Comparison of ENCODE assay signal across 23 cellular contexts in the genomic region with DNA sequence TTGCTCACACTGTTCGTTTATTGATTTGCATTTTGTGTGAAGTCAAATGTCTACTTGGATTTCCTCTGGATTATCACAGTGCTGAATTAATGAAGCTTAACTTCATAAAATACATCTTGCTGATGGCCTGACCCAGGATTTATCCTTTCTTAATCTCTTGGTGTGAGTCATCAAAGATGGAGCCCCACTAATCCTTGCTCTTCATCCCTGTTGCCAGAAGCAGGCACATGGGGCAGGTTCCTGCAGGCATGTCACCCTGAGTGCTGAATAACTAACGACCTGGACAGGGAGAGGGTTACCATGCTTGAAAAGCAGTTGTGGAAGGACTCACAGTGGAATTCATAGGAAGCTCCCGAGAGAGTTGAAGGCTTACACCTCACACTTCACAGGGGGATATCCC. TPM values are rescaled to one million over a fixed set of nuclear protein-coding genes. Genes with fewer than 3 reads are reported as not detected.
"Had no signal": no experiment of that assay in that cellular context is flagged by ENCODE, and none has a peak within 500 bp of the region (broad histone marks: within the 10 kb centered on the region; RNA-seq: fewer than 3 reads in every experiment).

No MANE protein-coding gene starts in this region.

- H3K27me3 ChIP-seq: esophagus muscularis mucosa, sigmoid colon, upper lobe of left lung had no signal

- H3K4me3 ChIP-seq: esophagus muscularis mucosa, heart right ventricle, left ventricle myocardium inferior, sigmoid colon, upper lobe of left lung had no signal

- H3K27ac ChIP-seq: esophagus muscularis mucosa, heart right ventricle, left ventricle myocardium inferior, sigmoid colon, upper lobe of left lung, VCaP had no signal

- DNase-seq: activated CD4-positive, alpha-beta T cell treated with anti-CD3 and anti-CD28 coated beads, Interleukin-2, amount 50 U/mL, for 1 hour; activated CD4-positive, CD25-positive, alpha-beta regulatory T cell treated with anti-CD3 and anti-CD28 coated beads, Interleukin-2, amount 50 U/mL, for 72 hours; activated CD8-positive, alpha-beta T cell treated with anti-CD3 and anti-CD28 coated beads, Interleukin-2, amount 10 ng/mL, durations not matched to agents 7 days and 5 days; activated gamma-delta T cell; aorta; central memory CD4-positive, alpha-beta T cell; dermis blood vessel endothelial cell; effector CD8-positive, alpha-beta T cell; heart right ventricle; left ventricle myocardium inferior; naive thymus-derived CD8-positive, alpha-beta T cell; sigmoid colon; stimulated activated CD4-positive, alpha-beta T cell treated with anti-CD3 and anti-CD28 coated beads, Interleukin-2, amount 100 ng/mL, for 48 hours; stimulated activated naive CD4-positive, alpha-beta T cell treated with Interleukin-2 at 50 U/mL for 16 hours; T-cell; upper lobe of left lung had no signal

- H3K4me1 ChIP-seq: esophagus muscularis mucosa, heart right ventricle, left ventricle myocardium inferior, sigmoid colon, upper lobe of left lung had no signal

- H3K36me3 ChIP-seq: esophagus muscularis mucosa, heart right ventricle, left ventricle myocardium inferior, sigmoid colon, upper lobe of left lung had no signal

- ATAC-seq: activated CD8-positive, alpha-beta T cell treated with anti-CD3 and anti-CD28 coated beads, Interleukin-2, amount 10 ng/mL, durations not matched to agents 7 days and 5 days; heart right ventricle; naive thymus-derived CD8-positive, alpha-beta T cell; T-cell had no signal

RNA-seq across cellular contexts. Expression of a gene that starts 56.0 kb away (rescaled TPM):
- total RNA-seq: activated CD8-positive, alpha-beta T cell treated with anti-CD3 and anti-CD28 coated beads, Interleukin-2, amount 10 ng/mL, durations not matched to agents 7 days and 5 days; activated T-helper 1 cell treated with anti-CD3 and anti-CD28 coated beads, Interleukin-12 subunit alpha, Interleukin-12 subunit beta, Interleukin-2, Interleukin-4 antibody, amounts not matched to agents 30 ng/mL and 10 ng/mL and 1 ng/mL, durations not matched to agents 14 hours and 24 hours and 36 hours; dermis blood vessel endothelial cell; left ventricle myocardium inferior; lung microvascular endothelial cell; mesothelial cell of epicardium; naive thymus-derived CD8-positive, alpha-beta T cell; osteoblast; posterior vena cava had no signal
- polyA plus RNA-seq: naive thymus-derived CD8-positive, alpha-beta T cell had no signal
